19 cellular contexts compared by ENCODE assay signal in genomic region chr1:168019407-168019806, GRCh38.
"Had no signal": no experiment of that assay in that cellular context is flagged by ENCODE, and none has a peak within 500 bp of the region (broad histone marks: within the 10 kb centered on the region; RNA-seq: fewer than 3 reads in every experiment).

No MANE protein-coding gene starts in this region.

- H3K27ac ChIP-seq: adrenal gland, epithelial cell of prostate, gastroesophageal sphincter, lower lobe of right lung, neutrophil, right lobe of liver, tibial artery had no signal

- H3K27ac Mint-ChIP-seq: activated naive CD4-positive, alpha-beta T cell treated with anti-CD3 and anti-CD28 coated beads for 36 hours; activated T-helper 17 cell treated with anti-CD3 and anti-CD28 coated beads, Interleukin-2, amount 50 U/mL, for 72 hours; naive thymus-derived CD4-positive, alpha-beta T cell; stimulated activated effector memory CD8-positive, alpha-beta T cell treated with anti-CD3 and anti-CD28 coated beads, Interleukin-12 subunit alpha, Interleukin-12 subunit beta, amount 100 ng/mL, for 72 hours had no signal

- H3K9me3 ChIP-seq: adrenal gland, gastroesophageal sphincter, lower lobe of right lung, neutrophil, right lobe of liver, tibial artery had no signal

- H3K4me1 ChIP-seq: adrenal gland, gastroesophageal sphincter, lower lobe of right lung, right lobe of liver, tibial artery had no signal

- ATAC-seq: activated T-helper 17 cell treated with anti-CD3 and anti-CD28 coated beads, Interleukin-2, amount 50 U/mL, for 72 hours; gastroesophageal sphincter; lower lobe of right lung; naive thymus-derived CD4-positive, alpha-beta T cell; stimulated activated effector memory CD8-positive, alpha-beta T cell treated with anti-CD3 and anti-CD28 coated beads, Interleukin-12 subunit alpha, Interleukin-12 subunit beta, amount 100 ng/mL, for 72 hours had no signal

- DNase-seq: activated CD4-positive, alpha-beta T cell treated with anti-CD3 and anti-CD28 coated beads for 48 hours; activated CD8-positive, alpha-beta memory T cell treated with anti-CD3 and anti-CD28 coated beads for 24 hours; activated naive CD4-positive, alpha-beta T cell treated with anti-CD3 and anti-CD28 coated beads for 36 hours; activated T-cell treated with anti-CD3 and anti-CD28 coated beads for 4 hours; adrenal gland; caudate nucleus; cortex of kidney; effector CD8-positive, alpha-beta T cell; kidney glomerular epithelial cell; lower lobe of right lung; naive thymus-derived CD4-positive, alpha-beta T cell; right lobe of liver; T1000; tibial artery had no signal

- H3K4me3 ChIP-seq: adrenal gland, gastroesophageal sphincter, lower lobe of right lung, right lobe of liver, tibial artery had no signal

- H3K9me3 Mint-ChIP-seq: activated naive CD4-positive, alpha-beta T cell treated with anti-CD3 and anti-CD28 coated beads for 36 hours; activated T-helper 17 cell treated with anti-CD3 and anti-CD28 coated beads, Interleukin-2, amount 50 U/mL, for 72 hours; naive thymus-derived CD4-positive, alpha-beta T cell; stimulated activated effector memory CD8-positive, alpha-beta T cell treated with anti-CD3 and anti-CD28 coated beads, Interleukin-12 subunit alpha, Interleukin-12 subunit beta, amount 100 ng/mL, for 72 hours had no signal

- H3K27me3 Mint-ChIP-seq: activated T-helper 17 cell treated with anti-CD3 and anti-CD28 coated beads, Interleukin-2, amount 50 U/mL, for 72 hours; naive thymus-derived CD4-positive, alpha-beta T cell had no signal

- H3K27me3 ChIP-seq: adrenal gland, gastroesophageal sphincter, neutrophil, right lobe of liver, tibial artery had no signal

- H3K4me1 Mint-ChIP-seq: activated T-helper 17 cell treated with anti-CD3 and anti-CD28 coated beads, Interleukin-2, amount 50 U/mL, for 72 hours; stimulated activated effector memory CD8-positive, alpha-beta T cell treated with anti-CD3 and anti-CD28 coated beads, Interleukin-12 subunit alpha, Interleukin-12 subunit beta, amount 100 ng/mL, for 72 hours had no signal

- H3K4me3 Mint-ChIP-seq: activated naive CD4-positive, alpha-beta T cell treated with anti-CD3 and anti-CD28 coated beads for 36 hours; activated T-helper 17 cell treated with anti-CD3 and anti-CD28 coated beads, Interleukin-2, amount 50 U/mL, for 72 hours; naive thymus-derived CD4-positive, alpha-beta T cell; stimulated activated effector memory CD8-positive, alpha-beta T cell treated with anti-CD3 and anti-CD28 coated beads, Interleukin-12 subunit alpha, Interleukin-12 subunit beta, amount 100 ng/mL, for 72 hours had no signal
